Comparison of ENCODE assay signal across 1 cellular context in genomic region chr3:110598847-110599490, GRCh38.
TF ChIP-seq lines count a peak whose summit lies in the region.

No MANE protein-coding gene starts in this region.

TF ChIP-seq in H1, 55 proteins besides CTCF, POLR2A, EP300 and RAD21 (continued from another document):
- TF ChIP-seq CHD7 (IDR thresholded peaks at IDR 0.05; ENCODE audit: insufficient replicate concordance, low read length) (peak; percentile 89), POU5F1 (IDR thresholded peaks at IDR 0.05; ENCODE audit: low read depth, low read length) (no peak), BACH1 (IDR thresholded peaks at IDR 0.05; ENCODE audit: low read length) (no peak), SRF (IDR thresholded peaks at IDR 0.05; ENCODE audit: low read depth, low read length) (no peak), BCL11A (IDR thresholded peaks at IDR 0.05; ENCODE audit: low read depth in 2 of 2, low read length in 2 of 2) (peak in 1 of 2 experiments; percentile 14), GTF2F1 (IDR thresholded peaks at IDR 0.05; ENCODE audit: borderline replicate concordance, low read depth, low read length) (no peak), HDAC2 (IDR thresholded peaks at IDR 0.05; ENCODE audit: borderline replicate concordance in 1 of 2, low read depth in 2 of 2, low read length in 2 of 2) (no peak), GABPA (IDR thresholded peaks at IDR 0.05; ENCODE audit: borderline replicate concordance, insufficient read depth, low read length) (no peak), RBBP5 (IDR thresholded peaks at IDR 0.05; ENCODE audit: borderline replicate concordance, low read depth, low read length) (no peak), EZH2 (IDR thresholded peaks at IDR 0.05; ENCODE audit: low read depth, low read length, severe bottlenecking) (no peak), SIX5 (IDR thresholded peaks at IDR 0.05; ENCODE audit: low read depth, low read length) (no peak), YY1 (IDR thresholded peaks at IDR 0.05; ENCODE audit: low read depth, low read length) (no peak), CTBP2 (IDR thresholded peaks at IDR 0.05; ENCODE audit: borderline replicate concordance, insufficient read depth, insufficient read length, low read length) (no peak), CHD2 (IDR thresholded peaks at IDR 0.05; ENCODE audit: low read length) (no peak)
